10 cellular contexts compared by ENCODE assay signal in genomic region chr17:61398721-61399130, GRCh38. TPM values are rescaled to one million over a fixed set of nuclear protein-coding genes. Genes with fewer than 3 reads are reported as not detected.
DNase-seq lines count a peak whose midpoint lies in the region; ATAC-seq and FAIRE-seq lines count a peak whose summit lies in the region.
"Had no signal": no experiment of that assay in that cellular context is flagged by ENCODE, and none has a peak within 500 bp of the region (broad histone marks: within the 10 kb centered on the region; RNA-seq: fewer than 3 reads in every experiment).

No MANE protein-coding gene starts in this region.

- peak overlapping the region; percentile 49 for H3K4me3 Mint-ChIP-seq in activated T-helper 2 cell treated with anti-CD3 and anti-CD28 coated beads, Interferon-gamma antibody, Interleukin-2, Interleukin-4, amounts not matched to agents 10 μg/mL and 5 μg/mL and 100 μg/mL, durations not matched to agents 14 hours and 24 hours and 36 hours (ENCODE audit: low read depth)
- peak overlapping the region; percentile 46 for H3K4me3 Mint-ChIP-seq in stimulated activated effector memory CD8-positive, alpha-beta T cell treated with anti-CD3 and anti-CD28 coated beads, Interleukin-12 subunit alpha, Interleukin-12 subunit beta, amount 100 ng/mL, for 72 hours

- peak; percentile 66 for DNase-seq in DMS 273 (lab: John Stamatoyannopoulos, UW; ENCODE audit: unreplicated experiment)
- DNase-seq in DMS 273 treated with DMSO at 0.1 percent for 48 hours (lab: John Stamatoyannopoulos, UW), result no peak
- no peak for DNase-seq in activated T-helper 2 cell treated with anti-CD3 and anti-CD28 coated beads, Interferon-gamma antibody, Interleukin-2, Interleukin-4, amounts not matched to agents 10 μg/mL and 5 μg/mL and 100 μg/mL, durations not matched to agents 14 hours and 24 hours and 36 hours (ENCODE audit: low spot score)
- DNase-seq in stimulated activated effector memory CD8-positive, alpha-beta T cell treated with anti-CD3 and anti-CD28 coated beads, Interleukin-12 subunit alpha, Interleukin-12 subunit beta, amount 100 ng/mL, for 72 hours (ENCODE audit: low spot score in 2 of 2), result no peak
- DNase-seq in HTR-8/SVneo (ENCODE audit: insufficient read length, low spot score), result no peak

- H3K4me1 ChIP-seq in iPS-18a (ENCODE audit: control insufficient read depth, low read depth, low read length), result peaks cover 4% of the 10 kb centered on the region

- H3K9me3 ChIP-seq in iPS-18a (ENCODE audit: control insufficient read depth, low read depth, low read length), result no peaks in the 10 kb centered on the region

- peaks cover 98% of the 10 kb centered on the region for H3K27me3 ChIP-seq in iPS-18a (ENCODE audit: control insufficient read depth, insufficient read depth, low read length)

- intact Hi-C loops in activated T-helper 2 cell treated with anti-CD3 and anti-CD28 coated beads, Interferon-gamma antibody, Interleukin-2, Interleukin-4, amounts not matched to agents 10 μg/mL and 5 μg/mL and 100 μg/mL, durations not matched to agents 14 hours and 24 hours and 36 hours (cut with micrococcal nuclease), result no loop called here

- FAIRE-seq in HTR-8/SVneo (lab: Jason Lieb, UNC), result no peak

- H3K9ac ChIP-seq in iPS-18a (ENCODE audit: low read length), result no peak overlapping the region

- peaks cover 10% of the 10 kb centered on the region for H3K4me1 Mint-ChIP-seq in activated T-helper 2 cell treated with anti-CD3 and anti-CD28 coated beads, Interferon-gamma antibody, Interleukin-2, Interleukin-4, amounts not matched to agents 10 μg/mL and 5 μg/mL and 100 μg/mL, durations not matched to agents 14 hours and 24 hours and 36 hours (ENCODE audit: low read depth)
- H3K4me1 Mint-ChIP-seq in stimulated activated effector memory CD8-positive, alpha-beta T cell treated with anti-CD3 and anti-CD28 coated beads, Interleukin-12 subunit alpha, Interleukin-12 subunit beta, amount 100 ng/mL, for 72 hours, result peaks cover 42% of the 10 kb centered on the region

- no peaks in the 10 kb centered on the region for H3K9me3 Mint-ChIP-seq in activated T-helper 2 cell treated with anti-CD3 and anti-CD28 coated beads, Interferon-gamma antibody, Interleukin-2, Interleukin-4, amounts not matched to agents 10 μg/mL and 5 μg/mL and 100 μg/mL, durations not matched to agents 14 hours and 24 hours and 36 hours
- no peaks in the 10 kb centered on the region for H3K9me3 Mint-ChIP-seq in stimulated activated effector memory CD8-positive, alpha-beta T cell treated with anti-CD3 and anti-CD28 coated beads, Interleukin-12 subunit alpha, Interleukin-12 subunit beta, amount 100 ng/mL, for 72 hours

- no peaks in the 10 kb centered on the region for H3K36me3 ChIP-seq in iPS-18a (ENCODE audit: control insufficient read depth, low read depth, low read length)

- peaks cover 60% of the 10 kb centered on the region for H3K27me3 Mint-ChIP-seq in activated T-helper 2 cell treated with anti-CD3 and anti-CD28 coated beads, Interferon-gamma antibody, Interleukin-2, Interleukin-4, amounts not matched to agents 10 μg/mL and 5 μg/mL and 100 μg/mL, durations not matched to agents 14 hours and 24 hours and 36 hours (ENCODE audit: low read depth)

- no peak overlapping the region for H3K27ac ChIP-seq in iPS-18a (ENCODE audit: low read length)

- H3K4me3 ChIP-seq in iPS-18a (ENCODE audit: low read length), result peak overlapping the region; percentile 24

- no peaks in the 10 kb centered on the region for H3K36me3 Mint-ChIP-seq in activated T-helper 2 cell treated with anti-CD3 and anti-CD28 coated beads, Interferon-gamma antibody, Interleukin-2, Interleukin-4, amounts not matched to agents 10 μg/mL and 5 μg/mL and 100 μg/mL, durations not matched to agents 14 hours and 24 hours and 36 hours (ENCODE audit: low read depth)
- H3K36me3 Mint-ChIP-seq in stimulated activated effector memory CD8-positive, alpha-beta T cell treated with anti-CD3 and anti-CD28 coated beads, Interleukin-12 subunit alpha, Interleukin-12 subunit beta, amount 100 ng/mL, for 72 hours, result no peaks in the 10 kb centered on the region

- ATAC-seq in stimulated activated effector memory CD8-positive, alpha-beta T cell treated with anti-CD3 and anti-CD28 coated beads, Interleukin-12 subunit alpha, Interleukin-12 subunit beta, amount 100 ng/mL, for 72 hours, result no peak
- ATAC-seq in HG02970 (IDR thresholded peaks at IDR 0.05; ENCODE audit: low FRiP score, unreplicated experiment) (no peak), GM18517 (IDR thresholded peaks at IDR 0.05; ENCODE audit: unreplicated experiment) (no peak)

- H3K27ac Mint-ChIP-seq in activated T-helper 2 cell treated with anti-CD3 and anti-CD28 coated beads, Interferon-gamma antibody, Interleukin-2, Interleukin-4, amounts not matched to agents 10 μg/mL and 5 μg/mL and 100 μg/mL, durations not matched to agents 14 hours and 24 hours and 36 hours, result peak overlapping the region; percentile 55
- no peak overlapping the region for H3K27ac Mint-ChIP-seq in stimulated activated effector memory CD8-positive, alpha-beta T cell treated with anti-CD3 and anti-CD28 coated beads, Interleukin-12 subunit alpha, Interleukin-12 subunit beta, amount 100 ng/mL, for 72 hours

RNA-seq across cellular contexts. Expression of gene TBX2, which starts 0.9 kb away (rescaled TPM):
- 0.14 and 0.21 TPM in 2 replicates for total RNA-seq in activated T-helper 2 cell treated with anti-CD3 and anti-CD28 coated beads, Interferon-gamma antibody, Interleukin-2, Interleukin-4, amounts not matched to agents 10 μg/mL and 5 μg/mL and 100 μg/mL, durations not matched to agents 14 hours and 24 hours and 36 hours
- total RNA-seq: T-helper 2 cell treated with Interferon-gamma antibody and Interleukin-4, amounts not matched to agents 100 ng/mL and 5 ng/mL, for 36 hours had no signal

RNA-seq across cellular contexts. Expression of gene TBX4, which starts 53.5 kb away (rescaled TPM):
- total RNA-seq in activated T-helper 2 cell treated with anti-CD3 and anti-CD28 coated beads, Interferon-gamma antibody, Interleukin-2, Interleukin-4, amounts not matched to agents 10 μg/mL and 5 μg/mL and 100 μg/mL, durations not matched to agents 14 hours and 24 hours and 36 hours, result not detected in 2 replicates
- total RNA-seq: T-helper 2 cell treated with Interferon-gamma antibody and Interleukin-4, amounts not matched to agents 100 ng/mL and 5 ng/mL, for 36 hours; temporal lobe had no signal
